8 cellular contexts compared by ENCODE assay signal in the genomic region with DNA sequence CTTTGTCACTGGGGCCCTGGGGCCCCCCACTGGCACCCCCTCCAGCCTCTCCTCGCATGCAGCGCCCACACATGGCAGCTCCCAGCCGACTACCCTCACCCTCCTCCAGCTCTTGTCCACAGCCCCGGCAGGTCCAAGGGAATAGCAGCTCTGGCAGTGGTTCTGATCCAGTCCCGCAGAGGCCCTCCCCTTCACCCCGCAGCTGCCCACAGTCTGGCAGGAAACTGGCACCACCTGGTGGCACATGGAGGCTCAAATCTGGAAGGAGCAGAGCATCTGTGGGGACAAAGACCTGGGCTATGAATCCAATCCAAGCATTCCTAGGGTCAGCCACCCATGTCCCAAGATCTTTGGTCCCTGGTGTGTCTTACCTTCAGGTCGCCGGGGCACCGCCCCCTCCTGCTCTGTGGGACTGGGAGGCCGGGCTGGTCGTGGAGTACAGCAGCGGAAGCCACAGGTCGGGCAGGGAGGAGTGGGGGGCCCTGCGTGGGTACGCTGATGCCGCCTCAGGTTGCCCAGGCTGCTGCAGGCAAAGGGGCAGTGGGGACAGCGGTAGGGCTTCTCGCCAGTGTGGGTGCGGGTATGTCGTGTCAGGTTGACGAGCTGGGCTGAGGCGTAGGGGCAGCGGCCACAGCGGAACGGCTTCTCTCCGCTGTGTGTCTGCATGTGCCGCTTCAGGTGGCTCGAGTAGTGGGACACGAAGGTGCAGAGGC. TPM values are rescaled to one million over a fixed set of nuclear protein-coding genes. Genes with fewer than 3 reads are reported as not detected.
DNase-seq lines count a peak whose midpoint lies in the region; ATAC-seq, FAIRE-seq and TF ChIP-seq lines count a peak whose summit lies in the region.

No MANE protein-coding gene starts in this region.

- no peak for ATAC-seq in DND-41 (ENCODE audit: insufficient read depth, low read depth)
- no peak for ATAC-seq in K562
- ATAC-seq in HG02610 (IDR thresholded peaks at IDR 0.05; ENCODE audit: unreplicated experiment), result no peak
- no peak for ATAC-seq in HG02798 (IDR thresholded peaks at IDR 0.05; ENCODE audit: poor library complexity, unreplicated experiment)
- ATAC-seq in lower lobe of right lung, result no peak
- ATAC-seq in HG03457 (IDR thresholded peaks at IDR 0.05; ENCODE audit: unreplicated experiment), result no peak

- intact Hi-C loops in K562 (cut with micrococcal nuclease) (no loop called here), lower lobe of right lung (cut with DNase I) (no loop called here)

- peak; percentile 50 for TF ChIP-seq CTCF in DND-41 (IDR thresholded peaks at IDR 0.05; ENCODE audit: borderline replicate concordance, extremely low read depth, low read length, poor library complexity, severe bottlenecking)
- no peak for TF ChIP-seq CTCF in K562 (IDR thresholded peaks at IDR 0.05 in 2 of 3, conservative IDR thresholded peaks at IDR 0.05 in 1 of 3; ENCODE audit: insufficient read depth in 2 of 3, low read depth in 1 of 3, low read length in 3 of 3)
- no peak for TF ChIP-seq CTCF in neural crest cell (conservative IDR thresholded peaks at IDR 0.05)
- TF ChIP-seq CTCF in lower lobe of right lung (IDR thresholded peaks at IDR 0.05), result no peak

- in situ Hi-C loops in K562 (cut with MboI), result no loop called here

- H3K4me3 Mint-ChIP-seq in neural crest cell, result peak overlapping the region; percentile 81

- H3K9ac ChIP-seq in DND-41 (ENCODE audit: low read depth, low read length) (peak overlapping the region; percentile 71), HUES64 (ENCODE audit: low read depth, low read length) (0 out of 2 replicates have a peak overlapping the region, but pooled peaks have one; percentile 13), K562 (ENCODE audit: insufficient read depth in 1 of 2, low read depth in 2 of 2, low read length in 2 of 2) (peak overlapping the region in 1 of 2 experiments; percentile 67; a peak in 2 of 4 replicates)

- H3K4me1 Mint-ChIP-seq in neural crest cell, result peaks cover 26% of the 10 kb centered on the region

- DNase-seq in DND-41 (peak; percentile 37), K562 (ENCODE audit: extremely low read depth in 1 of 4, low spot score in 3 of 4) (no peak), neural crest cell (ENCODE audit: low read depth, low spot score) (no peak), lower lobe of right lung (no peak)

- H3K36me3 Mint-ChIP-seq in neural crest cell (ENCODE audit: low read depth), result peaks cover 17% of the 10 kb centered on the region

- no peak for TF ChIP-seq EP300 in K562 (IDR thresholded peaks at IDR 0.05; ENCODE audit: low read length)

- CTCF ChIA-PET in K562 (lab: Yijun Ruan, JAX; ENCODE audit: low intra/inter-chr PET ratio), result interaction anchor here (0.6 kb wide), 1 partner anchor 22 kb away, joined by 4 read pairs; no protein-coding TSS in a partner anchor

- no peaks in the 10 kb centered on the region for H3K9me1 ChIP-seq in K562 (ENCODE audit: control insufficient read depth, insufficient read depth, low read length)

- H3K27me3 ChIP-seq in DND-41 (ENCODE audit: insufficient read depth, low read length, poor library complexity) (no peaks in the 10 kb centered on the region), HUES64 (ENCODE audit: insufficient read depth, low read length) (no peaks in the 10 kb centered on the region), K562 (ENCODE audit: control insufficient read depth in 2 of 2, insufficient read depth in 2 of 2, low read length in 2 of 2) (no peaks in the 10 kb centered on the region), lower lobe of right lung (ENCODE audit: low read depth) (no peaks in the 10 kb centered on the region)

- WGBS in HUES64, result 94% methylated on average over 29 of the region's 29 CpGs
- 90% methylated on average over 13 of the region's 29 CpGs for WGBS in K562 (ENCODE audit: insufficient coverage, low coverage, missing lambda C conversion rate)

- peaks cover 77% of the 10 kb centered on the region for H3K36me3 ChIP-seq in DND-41 (ENCODE audit: insufficient read depth, low read length)
- peaks cover 80% of the 10 kb centered on the region for H3K36me3 ChIP-seq in HUES64 (ENCODE audit: insufficient read depth, low read length)
- H3K36me3 ChIP-seq in K562 (ENCODE audit: control insufficient read depth, insufficient read depth, low read length), result peaks cover 80% of the 10 kb centered on the region
- H3K36me3 ChIP-seq in lower lobe of right lung, result peaks cover 71% of the 10 kb centered on the region

- TF ChIP-seq RAD21 in K562 (CRISPR knock-in tag; conservative IDR thresholded peaks at IDR 0.05 in 1 of 2, IDR thresholded peaks at IDR 0.05 in 1 of 2), result no peak

- TF ChIP-seq POLR2A in K562 (conservative IDR thresholded peaks at IDR 0.05), result peak; percentile 47; the same call in 1 of the 2 replicates

- POLR2A ChIA-PET in K562 (lab: Yijun Ruan, JAX), result interaction anchor here (0.6 to 4.3 kb wide), 4 partner anchors 8 to 22 kb away, joined by 3 to 41 read pairs (median 4); a partner anchor contains a TSS

- no peak overlapping the region for H2AFZ ChIP-seq in DND-41 (ENCODE audit: low read depth, low read length)
- H2AFZ ChIP-seq in K562 (ENCODE audit: low read depth, low read length), result no peak overlapping the region

- H3K27me3 Mint-ChIP-seq in neural crest cell (ENCODE audit: low read depth), result peaks cover 13% of the 10 kb centered on the region

- peak overlapping the region in 1 of 2 experiments; percentile 75; a peak in 1 of 4 replicates for H3K4me3 ChIP-seq in DND-41 (ENCODE audit: low read depth in 1 of 2, low read length in 2 of 2)
- no peak overlapping the region for H3K4me3 ChIP-seq in HUES64 (ENCODE audit: low read length)
- no peak overlapping the region for H3K4me3 ChIP-seq in K562
- H3K4me3 ChIP-seq in lower lobe of right lung, result no peak overlapping the region

- H3K27ac Mint-ChIP-seq in neural crest cell (ENCODE audit: unreplicated experiment), result no peak overlapping the region

- H3K9me3 Mint-ChIP-seq in neural crest cell, result no peaks in the 10 kb centered on the region

- no peak overlapping the region for H3K27ac ChIP-seq in DND-41 (ENCODE audit: low read length)
- 0 out of 2 replicates have a peak overlapping the region, but pooled peaks have one; percentile 15 for H3K27ac ChIP-seq in HUES64 (ENCODE audit: low read depth, low read length)
- no peak overlapping the region for H3K27ac ChIP-seq in K562 (ENCODE audit: extremely low read depth, low read depth, low read length)
- no peak overlapping the region for H3K27ac ChIP-seq in lower lobe of right lung

- no peak for FAIRE-seq in K562 (lab: Jason Lieb, UNC)

- H3K4me1 ChIP-seq in DND-41 (ENCODE audit: insufficient read depth, low read length) (peaks cover 41% of the 10 kb centered on the region), HUES64 (ENCODE audit: insufficient read depth, low read length) (peaks cover 10% of the 10 kb centered on the region; the same call in 1 of the 2 replicates), K562 (replicated peaks in 1 of 2; ENCODE audit: control insufficient read depth in 2 of 2, insufficient read depth in 2 of 2, low read length in 2 of 2) (peaks cover 7 to 42% of the 10 kb centered on the region in 2 experiments), lower lobe of right lung (peaks cover 22% of the 10 kb centered on the region)

- peak overlapping the region; percentile 69; the same call in 1 of the 2 replicates for H3K4me2 ChIP-seq in DND-41 (ENCODE audit: insufficient read depth, low read length)
- no peak overlapping the region for H3K4me2 ChIP-seq in K562 (ENCODE audit: insufficient read depth, low read length)

- H3K9me3 ChIP-seq in DND-41 (ENCODE audit: insufficient read depth, low read length, severe bottlenecking) (no peaks in the 10 kb centered on the region), HUES64 (ENCODE audit: insufficient read depth, low read depth, low read length) (no peaks in the 10 kb centered on the region), K562 (replicated peaks; ENCODE audit: control insufficient read depth, insufficient read depth, low read depth, low read length) (no peaks in the 10 kb centered on the region), lower lobe of right lung (no peaks in the 10 kb centered on the region)

- H4K20me1 ChIP-seq in DND-41 (ENCODE audit: insufficient read depth, low read length) (peaks cover 19% of the 10 kb centered on the region; the same call in 1 of the 2 replicates), K562 (replicated peaks; ENCODE audit: control insufficient read depth, insufficient read depth, low read length) (no peaks in the 10 kb centered on the region)

- peaks cover 38% of the 10 kb centered on the region for H3K79me2 ChIP-seq in DND-41 (ENCODE audit: insufficient read depth, low read length)
- H3K79me2 ChIP-seq in K562 (ENCODE audit: control insufficient read depth, insufficient read depth, low read length), result peaks cover 19% of the 10 kb centered on the region; the same call in 2 of the 3 replicates

- no TSS peak for BruUV-seq in K562 (replicated peaks; lab: Mats Ljungman, UMichigan)

RNA-seq across cellular contexts. Expression of a gene that starts 2.3 kb away (rescaled TPM):
- polyA plus RNA-seq in HUES64 (2013, experiment 1 of 2), result 14.9 TPM
- polyA plus RNA-seq in HUES64 (2013, experiment 2 of 2), result 15.2 TPM
- total RNA-seq in K562 (2011; cell fraction: chromatin; rRNA removed; ENCODE audit: low replicate concordance), result 4.9 and 15.7 TPM in 2 replicates
- 17.0 and 17.3 TPM in 2 replicates for total RNA-seq in K562 (2011; cell fraction: nucleolus; rRNA removed)
- 7.1 and 8.9 TPM in 2 replicates for total RNA-seq in K562 (2011; cell fraction: nucleoplasm; rRNA removed)
- total RNA-seq in K562 (2014; rRNA removed) (6.7 and 8.0 TPM in 2 replicates), K562 (2014; rRNA removed; fragmentation: Illumina TruSeq; extraction: Trizol) (1.9 and 2.5 TPM in 2 replicates), K562 (2015; rRNA removed; fragmentation: Illumina TruSeq; extraction: Trizol) (7.1 TPM in 2 replicates), K562 (2021) (8.5 and 9.9 TPM in 2 replicates), neural crest cell (26.5 and 27.9 TPM in 2 replicates), lower lobe of right lung (13.9 TPM)
- polyA plus RNA-seq in K562 (2011; rRNA removed) (4.4 and 6.6 TPM in 2 replicates), K562 (2014; fragmentation: Illumina TruSeq; extraction: Trizol) (4.1 and 7.4 TPM in 2 replicates), K562 (2014; fragmentation: Nextera tagmentation; extraction: Ambion mirVana) (under 1 TPM; 0.04 to 0.15 TPM), K562 (2014; rRNA removed) (9.7 and 13.6 TPM in 2 replicates)
- polyA plus RNA-seq in K562 (2011; cell fraction: cytosol; rRNA removed), result 10.0 and 15.4 TPM in 2 replicates
- polyA plus RNA-seq in K562 (2011; cell fraction: nucleus; rRNA removed), result 19.1 and 33.8 TPM in 2 replicates
- 7.6 and 12.8 TPM in 2 replicates for polyA plus RNA-seq in K562 (2012)
- 1.9 and 2.3 TPM in 2 replicates for polyA minus RNA-seq in K562 (2011; rRNA and poly(A)+ RNA removed)
- 2.7 and 4.6 TPM in 2 replicates for polyA minus RNA-seq in K562 (2011; cell fraction: cytosol; rRNA and poly(A)+ RNA removed)
- polyA minus RNA-seq in K562 (2011; cell fraction: nucleus; rRNA and poly(A)+ RNA removed), result 9.6 and 10.2 TPM in 2 replicates

RNA-seq across cellular contexts. Expression of a gene that starts 7.8 kb away (rescaled TPM):
- 59.1 TPM for polyA plus RNA-seq in HUES64 (2013, experiment 1 of 2)
- 55.9 TPM for polyA plus RNA-seq in HUES64 (2013, experiment 2 of 2)
- total RNA-seq in K562 (2011; cell fraction: chromatin; rRNA removed; ENCODE audit: low replicate concordance), result 127 and 249 TPM in 2 replicates
- total RNA-seq in K562 (2011; cell fraction: nucleolus; rRNA removed), result 127 and 149 TPM in 2 replicates
- total RNA-seq in K562 (2011; cell fraction: nucleoplasm; rRNA removed), result 132 and 134 TPM in 2 replicates
- 61.7 and 80.4 TPM in 2 replicates for total RNA-seq in K562 (2014; rRNA removed)
- 44.1 and 45.3 TPM in 2 replicates for total RNA-seq in K562 (2014; rRNA removed; fragmentation: Illumina TruSeq; extraction: Trizol)
- total RNA-seq in K562 (2015; rRNA removed; fragmentation: Illumina TruSeq; extraction: Trizol), result 53.2 and 54.6 TPM in 2 replicates
- total RNA-seq in K562 (2021), result 72.5 and 75.7 TPM in 2 replicates
- polyA plus RNA-seq in K562 (2011; rRNA removed), result 45.8 and 57.3 TPM in 2 replicates
- 65.9 and 86.7 TPM in 2 replicates for polyA plus RNA-seq in K562 (2011; cell fraction: cytosol; rRNA removed)
- 129 and 142 TPM in 2 replicates for polyA plus RNA-seq in K562 (2011; cell fraction: nucleus; rRNA removed)
- 64.3 and 80.0 TPM in 2 replicates for polyA plus RNA-seq in K562 (2012)
- polyA plus RNA-seq in K562 (2014; fragmentation: Illumina TruSeq; extraction: Trizol), result 44.2 and 57.6 TPM in 2 replicates
- polyA plus RNA-seq in K562 (2014; fragmentation: Nextera tagmentation; extraction: Ambion mirVana), result 1 to 10 TPM; 3.0 to 7.5 TPM
- polyA plus RNA-seq in K562 (2014; rRNA removed), result 58.7 and 60.2 TPM in 2 replicates
- 62.0 and 62.2 TPM in 2 replicates for polyA minus RNA-seq in K562 (2011; rRNA and poly(A)+ RNA removed)
- polyA minus RNA-seq in K562 (2011; cell fraction: cytosol; rRNA and poly(A)+ RNA removed), result 33.1 and 37.9 TPM in 2 replicates
- polyA minus RNA-seq in K562 (2011; cell fraction: nucleus; rRNA and poly(A)+ RNA removed), result 67.2 and 89.5 TPM in 2 replicates
- total RNA-seq in neural crest cell, result 104 and 109 TPM in 2 replicates
- total RNA-seq in lower lobe of right lung, result 107 TPM

RNA-seq across cellular contexts. Expression of a gene that starts 8.1 kb away (rescaled TPM):
- 50.7 TPM for polyA plus RNA-seq in HUES64 (2013, experiment 1 of 2)
- 46.6 TPM for polyA plus RNA-seq in HUES64 (2013, experiment 2 of 2)
- 108 and 141 TPM in 2 replicates for total RNA-seq in K562 (2011; cell fraction: chromatin; rRNA removed; ENCODE audit: low replicate concordance)
- 58.2 and 64.9 TPM in 2 replicates for total RNA-seq in K562 (2011; cell fraction: nucleolus; rRNA removed)
- 81.0 and 82.5 TPM in 2 replicates for total RNA-seq in K562 (2011; cell fraction: nucleoplasm; rRNA removed)
- total RNA-seq in K562 (2014; rRNA removed) (63.6 and 66.0 TPM in 2 replicates), K562 (2014; rRNA removed; fragmentation: Illumina TruSeq; extraction: Trizol) (43.3 and 45.4 TPM in 2 replicates), K562 (2015; rRNA removed; fragmentation: Illumina TruSeq; extraction: Trizol) (45.3 and 46.8 TPM in 2 replicates), K562 (2021) (57.0 and 66.6 TPM in 2 replicates), neural crest cell (72.5 TPM in 2 replicates), lower lobe of right lung (32.9 TPM)
- polyA plus RNA-seq in K562 (2011; rRNA removed) (53.1 and 64.8 TPM in 2 replicates), K562 (2014; fragmentation: Illumina TruSeq; extraction: Trizol) (68.0 and 80.3 TPM in 2 replicates), K562 (2014; fragmentation: Nextera tagmentation; extraction: Ambion mirVana) (10 to 100 TPM; 29.7 to 48.6 TPM), K562 (2014; rRNA removed) (58.9 and 60.8 TPM in 2 replicates)
- 57.9 and 64.5 TPM in 2 replicates for polyA plus RNA-seq in K562 (2011; cell fraction: cytosol; rRNA removed)
- polyA plus RNA-seq in K562 (2011; cell fraction: nucleus; rRNA removed), result 175 and 198 TPM in 2 replicates
- polyA plus RNA-seq in K562 (2012), result 64.3 and 82.9 TPM in 2 replicates
- 68.8 and 94.7 TPM in 2 replicates for polyA minus RNA-seq in K562 (2011; rRNA and poly(A)+ RNA removed)
- 19.7 and 35.4 TPM in 2 replicates for polyA minus RNA-seq in K562 (2011; cell fraction: cytosol; rRNA and poly(A)+ RNA removed)
- 24.2 and 39.8 TPM in 2 replicates for polyA minus RNA-seq in K562 (2011; cell fraction: nucleus; rRNA and poly(A)+ RNA removed)

RNA-seq across cellular contexts. Expression of a gene that starts 21.7 kb away (rescaled TPM):
- polyA plus RNA-seq in HUES64 (2013, experiment 1 of 2), result 99.3 TPM
- 90.5 TPM for polyA plus RNA-seq in HUES64 (2013, experiment 2 of 2)
- 217 and 308 TPM in 2 replicates for total RNA-seq in K562 (2011; cell fraction: chromatin; rRNA removed; ENCODE audit: low replicate concordance)
- 145 and 163 TPM in 2 replicates for total RNA-seq in K562 (2011; cell fraction: nucleolus; rRNA removed)
- total RNA-seq in K562 (2011; cell fraction: nucleoplasm; rRNA removed), result 162 and 165 TPM in 2 replicates
- total RNA-seq in K562 (2014; rRNA removed) (38.6 and 64.7 TPM in 2 replicates), K562 (2014; rRNA removed; fragmentation: Illumina TruSeq; extraction: Trizol) (49.2 and 51.3 TPM in 2 replicates), K562 (2015; rRNA removed; fragmentation: Illumina TruSeq; extraction: Trizol) (53.0 and 57.9 TPM in 2 replicates), K562 (2021) (70.0 and 85.2 TPM in 2 replicates), neural crest cell (109 and 114 TPM in 2 replicates), lower lobe of right lung (56.4 TPM)
- polyA plus RNA-seq in K562 (2011; rRNA removed) (96.6 and 116 TPM in 2 replicates), K562 (2014; fragmentation: Illumina TruSeq; extraction: Trizol) (84.4 and 96.8 TPM in 2 replicates), K562 (2014; fragmentation: Nextera tagmentation; extraction: Ambion mirVana) (10 to 100 TPM; 35.5 to 40.2 TPM), K562 (2014; rRNA removed) (62.4 and 65.8 TPM in 2 replicates)
- 91.3 and 92.7 TPM in 2 replicates for polyA plus RNA-seq in K562 (2011; cell fraction: cytosol; rRNA removed)
- polyA plus RNA-seq in K562 (2011; cell fraction: nucleus; rRNA removed), result 240 and 356 TPM in 2 replicates
- polyA plus RNA-seq in K562 (2012), result 61.2 and 64.8 TPM in 2 replicates
- 62.6 and 74.7 TPM in 2 replicates for polyA minus RNA-seq in K562 (2011; rRNA and poly(A)+ RNA removed)
- 33.3 and 43.0 TPM in 2 replicates for polyA minus RNA-seq in K562 (2011; cell fraction: cytosol; rRNA and poly(A)+ RNA removed)
- polyA minus RNA-seq in K562 (2011; cell fraction: nucleus; rRNA and poly(A)+ RNA removed), result 40.9 and 68.3 TPM in 2 replicates

RNA-seq across cellular contexts. Expression of a gene that starts 31.1 kb away (rescaled TPM):
- 149 TPM for polyA plus RNA-seq in HUES64 (2013, experiment 1 of 2)
- 144 TPM for polyA plus RNA-seq in HUES64 (2013, experiment 2 of 2)
- 48.4 and 56.6 TPM in 2 replicates for total RNA-seq in K562 (2011; cell fraction: chromatin; rRNA removed; ENCODE audit: low replicate concordance)
- 33.4 and 34.7 TPM in 2 replicates for total RNA-seq in K562 (2011; cell fraction: nucleolus; rRNA removed)
- 40.2 and 54.0 TPM in 2 replicates for total RNA-seq in K562 (2011; cell fraction: nucleoplasm; rRNA removed)
- total RNA-seq in K562 (2014; rRNA removed) (164 and 176 TPM in 2 replicates), K562 (2014; rRNA removed; fragmentation: Illumina TruSeq; extraction: Trizol) (153 and 155 TPM in 2 replicates), K562 (2015; rRNA removed; fragmentation: Illumina TruSeq; extraction: Trizol) (183 and 191 TPM in 2 replicates), K562 (2021) (154 and 173 TPM in 2 replicates), neural crest cell (157 and 163 TPM in 2 replicates), lower lobe of right lung (52.0 TPM)
- polyA plus RNA-seq in K562 (2011; rRNA removed) (77.9 and 86.0 TPM in 2 replicates), K562 (2014; fragmentation: Illumina TruSeq; extraction: Trizol) (221 and 230 TPM in 2 replicates), K562 (2014; fragmentation: Nextera tagmentation; extraction: Ambion mirVana) (10 to 100 TPM; 61.7 to 88.8 TPM), K562 (2014; rRNA removed) (116 and 136 TPM in 2 replicates)
- polyA plus RNA-seq in K562 (2011; cell fraction: cytosol; rRNA removed), result 68.2 and 68.5 TPM in 2 replicates
- polyA plus RNA-seq in K562 (2011; cell fraction: nucleus; rRNA removed), result 59.6 and 69.6 TPM in 2 replicates
- polyA plus RNA-seq in K562 (2012), result 132 and 162 TPM in 2 replicates
- 168 and 174 TPM in 2 replicates for polyA minus RNA-seq in K562 (2011; rRNA and poly(A)+ RNA removed)
- polyA minus RNA-seq in K562 (2011; cell fraction: cytosol; rRNA and poly(A)+ RNA removed), result 88.1 and 100 TPM in 2 replicates
- 14.1 and 18.0 TPM in 2 replicates for polyA minus RNA-seq in K562 (2011; cell fraction: nucleus; rRNA and poly(A)+ RNA removed)
